In the genomic region with DNA sequence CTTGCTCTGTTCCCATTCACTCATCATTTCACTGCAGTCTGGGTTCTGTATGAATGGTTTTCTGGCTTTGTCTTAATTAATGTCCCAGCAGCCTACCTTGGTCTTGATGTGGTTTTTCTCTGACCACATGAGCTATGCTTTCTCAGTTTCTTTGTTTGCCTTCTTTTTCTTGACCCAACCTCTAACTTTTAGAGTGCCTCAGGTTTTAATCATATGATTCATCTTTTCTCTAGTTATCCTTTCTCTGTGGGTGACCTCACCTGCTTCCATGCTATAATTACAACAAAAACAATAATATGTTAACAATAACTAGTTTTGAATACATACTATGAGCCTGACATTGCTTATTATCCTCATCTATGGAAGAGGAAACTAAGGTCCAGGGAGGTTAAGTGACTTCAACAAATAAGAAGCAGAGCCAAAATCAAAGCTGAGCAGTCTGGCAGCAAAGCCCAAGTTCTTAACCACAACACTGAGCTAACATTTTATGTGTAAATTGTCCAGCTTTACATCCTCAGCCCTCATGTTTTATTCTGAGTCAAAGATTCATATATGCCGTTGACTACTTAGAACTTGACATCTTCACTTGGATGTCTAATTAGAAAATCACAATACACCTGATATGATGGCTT, we compare ENCODE assay signal across 11 cellular contexts.
DNase-seq lines count a peak whose midpoint lies in the region; ATAC-seq and TF ChIP-seq lines count a peak whose summit lies in the region.
"Had no signal": no experiment of that assay in that cellular context is flagged by ENCODE, and none has a peak within 500 bp of the region (broad histone marks: within the 10 kb centered on the region; RNA-seq: fewer than 3 reads in every experiment).

No MANE protein-coding gene starts in this region.

- ATAC-seq in GM18508 (IDR thresholded peaks at IDR 0.05; ENCODE audit: insufficient read depth, unreplicated experiment) (peak; percentile 97), GM21390 (IDR thresholded peaks at IDR 0.05; ENCODE audit: unreplicated experiment) (peak; percentile 91), HG03139 (IDR thresholded peaks at IDR 0.05; ENCODE audit: unreplicated experiment) (peak; percentile 91)

- no peak overlapping the region for H3K4me3 ChIP-seq in cardiac fibroblast (replicated peaks in 1 of 2; ENCODE audit: low read depth in 2 of 2, low read length in 2 of 2)
- H3K4me3 ChIP-seq: esophagus muscularis mucosa had no signal

- TF ChIP-seq CTCF in cardiac fibroblast (IDR thresholded peaks at IDR 0.05; ENCODE audit: low read depth, low read length), result no peak

- peak; percentile 9 to 13 for DNase-seq in cardiac fibroblast (ENCODE audit: low read depth in 2 of 2)
- DNase-seq in NCI-H774 (lab: John Stamatoyannopoulos, UW), result no peak
- no peak for DNase-seq in NCI-H1694 (lab: John Stamatoyannopoulos, UW)
- DNase-seq in COR-L47 (lab: John Stamatoyannopoulos, UW), result no peak
- no peak for DNase-seq in NCI-H187 (lab: John Stamatoyannopoulos, UW)
- DNase-seq: DMS79 treated with DMSO at 0.1 percent for 48 hours, SHP77 had no signal

Comparison
In these comparisons a context has a peak if more than half of its experiments do, and no peak if none do; other contexts are left out.
1. DNase-seq: peak in cardiac fibroblast (2 of 2); none in NCI-H774 (single experiment), NCI-H1694 (single experiment), COR-L47 (single experiment) and NCI-H187 (0 of 2).
2. Peak in every context shown above with its lines, with median percentiles within 50 percentile points of each other: ATAC-seq.